Comparison of ENCODE assay signal across 19 cellular contexts in the genomic region with DNA sequence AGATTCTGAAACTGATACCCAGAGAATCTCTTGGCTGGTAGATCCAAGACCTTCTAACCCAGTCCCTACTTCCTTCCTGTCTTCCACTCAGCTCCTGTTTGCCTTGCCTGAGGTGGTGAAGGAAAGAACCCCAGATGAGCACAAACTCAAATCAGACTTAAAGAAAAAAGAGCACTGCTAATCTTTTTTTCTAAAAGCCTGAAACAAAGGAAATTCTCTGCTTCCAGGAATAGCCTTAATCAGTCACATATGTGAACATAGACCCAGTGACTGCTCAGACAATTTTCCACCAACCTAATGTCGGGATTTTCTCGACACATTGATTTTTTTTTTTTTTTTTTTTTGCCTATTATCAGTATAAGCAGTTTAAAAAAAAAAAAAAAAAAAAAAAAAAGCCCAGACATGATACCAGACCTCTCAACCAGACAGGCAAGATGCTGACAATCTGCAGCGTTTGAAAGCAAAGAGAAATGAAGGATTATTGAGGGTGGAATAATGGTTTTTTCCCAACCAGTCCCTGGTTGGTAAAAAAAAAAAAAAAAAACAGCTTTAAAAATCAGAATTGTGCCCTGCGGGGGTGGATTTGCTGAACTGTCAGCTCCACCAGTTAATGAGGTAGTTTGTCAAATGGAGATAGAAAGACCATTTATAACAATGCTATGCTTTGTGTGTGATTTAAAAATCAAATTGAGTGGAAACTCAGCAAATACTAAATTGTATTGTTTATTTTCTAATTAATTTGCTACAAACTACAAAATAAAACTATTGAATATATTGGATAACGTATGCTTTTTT.
DNase-seq lines count a peak whose midpoint lies in the region; ATAC-seq, FAIRE-seq and TF ChIP-seq lines count a peak whose summit lies in the region.
"Had no signal": no experiment of that assay in that cellular context is flagged by ENCODE, and none has a peak within 500 bp of the region (broad histone marks: within the 10 kb centered on the region; RNA-seq: fewer than 3 reads in every experiment).

No MANE protein-coding gene starts in this region.

- POLR2A ChIA-PET in HepG2 (lab: Yijun Ruan, JAX) = no interaction called here

- ATAC-seq in right lobe of liver (peak; percentile 12 to 54 (median 33)), HepG2 (no peak), GM19023 (IDR thresholded peaks at IDR 0.05; ENCODE audit: unreplicated experiment) (no peak)
- no peak for ATAC-seq in stimulated activated effector memory CD8-positive, alpha-beta T cell treated with anti-CD3 and anti-CD28 coated beads, Interleukin-12 subunit alpha, Interleukin-12 subunit beta, amount 100 ng/mL, for 72 hours
- ATAC-seq: A549, GM23338 had no signal

- DNase-seq in right lobe of liver (no peak), HepG2 (ENCODE audit: low spot score) (no peak), neural crest cell (ENCODE audit: low read depth, low spot score) (no peak), RCC 7860 (ENCODE audit: low spot score) (no peak), uterus (no peak)
- no peak for DNase-seq in stimulated activated effector memory CD8-positive, alpha-beta T cell treated with anti-CD3 and anti-CD28 coated beads, Interleukin-12 subunit alpha, Interleukin-12 subunit beta, amount 100 ng/mL, for 72 hours (ENCODE audit: low spot score in 2 of 2)
- DNase-seq: CD8-positive, alpha-beta memory T cell; DMS79 treated with DMSO at 0.1 percent for 48 hours; HFFc6; NCI-H1092; NCI-H2107; NCI-H446 had no signal

- no peak for TF ChIP-seq POLR2A in right lobe of liver (IDR thresholded peaks at IDR 0.05)
- TF ChIP-seq POLR2A in HepG2 (IDR thresholded peaks at IDR 0.05; ENCODE audit: insufficient read depth in 1 of 2, low read depth in 2 of 2, low read length in 2 of 2) = no peak
- TF ChIP-seq POLR2A in uterus (IDR thresholded peaks at IDR 0.05) = no peak

- CTCF ChIA-PET in HepG2 (lab: Yijun Ruan, JAX; ENCODE audit: low intra/inter-chr PET ratio, low total read pairs) = no interaction called here

- TF ChIP-seq CTCF in right lobe of liver (IDR thresholded peaks at IDR 0.05) = no peak
- TF ChIP-seq CTCF in HepG2 (CRISPR knock-in tag; IDR thresholded peaks at IDR 0.05) = no peak
- TF ChIP-seq CTCF in brain (conservative IDR thresholded peaks at IDR 0.05) = no peak
- TF ChIP-seq CTCF in neural crest cell (conservative IDR thresholded peaks at IDR 0.05) = no peak
- no peak for TF ChIP-seq CTCF in uterus (IDR thresholded peaks at IDR 0.05)

- H3K9me3 Mint-ChIP-seq in brain = peaks cover 8 to 16% (median 11%) of the 10 kb centered on the region in 5 experiments
- H3K9me3 Mint-ChIP-seq in neural crest cell = peaks cover 12% of the 10 kb centered on the region
- peaks cover 9% of the 10 kb centered on the region for H3K9me3 Mint-ChIP-seq in stimulated activated effector memory CD8-positive, alpha-beta T cell treated with anti-CD3 and anti-CD28 coated beads, Interleukin-12 subunit alpha, Interleukin-12 subunit beta, amount 100 ng/mL, for 72 hours

- intact Hi-C loops in right lobe of liver (cut with DNase I) (no loop called here), HepG2 (cut with micrococcal nuclease; ENCODE audit: unreplicated experiment) (no loop called here), uterus (cut with DNase I; ENCODE audit: low total_unique reads) (no loop called here)

- H3K9me3 ChIP-seq in right lobe of liver (no peaks in the 10 kb centered on the region), HepG2 (ENCODE audit: low read length) (peaks cover 18% of the 10 kb centered on the region; the same call in 1 of the 2 replicates), uterus (no peaks in the 10 kb centered on the region)

- WGBS in right lobe of liver (ENCODE audit: insufficient coverage, low coverage, low lambda C conversion rate, missing lambda C conversion rate) = 39% methylated on average over 5 of the region's 5 CpGs
- WGBS in HepG2 (ENCODE audit: low lambda C conversion rate) = 4% methylated on average over 5 of the region's 5 CpGs

- no peaks in the 10 kb centered on the region for H3K4me1 ChIP-seq in right lobe of liver
- H3K4me1 ChIP-seq in HepG2 (ENCODE audit: insufficient read depth, low read length) = no peaks in the 10 kb centered on the region
- no peaks in the 10 kb centered on the region for H3K4me1 ChIP-seq in uterus
- H3K4me1 ChIP-seq: A549; BLaER1 treated with 17β-estradiol and CSF1 and Interleukin-3, amounts not matched to agents 10 nM and 100 nM had no signal

- TF ChIP-seq EP300 in HepG2 (IDR thresholded peaks at IDR 0.05; ENCODE audit: low read depth in 2 of 2, low read length in 2 of 2) = no peak
- no peak for TF ChIP-seq EP300 in HepG2 (CRISPR knock-in tag; IDR thresholded peaks at IDR 0.05; ENCODE audit: borderline replicate concordance)

- no peak overlapping the region for H3K4me2 ChIP-seq in HepG2 (ENCODE audit: low read depth, low read length)
- H3K4me2 ChIP-seq: A549; BLaER1 treated with 17β-estradiol and CSF1 and Interleukin-3, amounts not matched to agents 10 nM and 100 nM; GM23338; KMS-11 had no signal

- H3K36me3 ChIP-seq in right lobe of liver = no peaks in the 10 kb centered on the region
- H3K36me3 ChIP-seq in HepG2 (replicated peaks in 1 of 2; ENCODE audit: control insufficient read depth in 1 of 2, insufficient read depth in 2 of 2, low read length in 2 of 2) = no peaks in the 10 kb centered on the region
- H3K36me3 ChIP-seq in uterus = no peaks in the 10 kb centered on the region
- H3K36me3 ChIP-seq: BLaER1 treated with 17β-estradiol and CSF1 and Interleukin-3, amounts not matched to agents 10 nM and 100 nM had no signal

- no peaks in the 10 kb centered on the region for H3K79me2 ChIP-seq in HepG2 (ENCODE audit: insufficient read depth, low read length)

- no peak overlapping the region for H3K9ac ChIP-seq in HepG2 (ENCODE audit: insufficient read depth, low read depth, low read length)
- H3K9ac ChIP-seq: BLaER1 treated with 17β-estradiol and CSF1 and Interleukin-3, amounts not matched to agents 10 nM and 100 nM; KMS-11 had no signal

- H3K36me3 Mint-ChIP-seq in brain = peaks cover 9% of the 10 kb centered on the region
- H3K36me3 Mint-ChIP-seq in neural crest cell (ENCODE audit: low read depth) = peaks cover 15% of the 10 kb centered on the region
- H3K36me3 Mint-ChIP-seq in stimulated activated effector memory CD8-positive, alpha-beta T cell treated with anti-CD3 and anti-CD28 coated beads, Interleukin-12 subunit alpha, Interleukin-12 subunit beta, amount 100 ng/mL, for 72 hours = no peaks in the 10 kb centered on the region
- H3K36me3 Mint-ChIP-seq: CD8-positive, alpha-beta memory T cell had no signal

- no peak for TF ChIP-seq RAD21 in HepG2 (CRISPR knock-in tag; IDR thresholded peaks at IDR 0.05)

- peak overlapping the region in 3 of 5 experiments; percentile 50 to 89 (median 65) for H3K27ac Mint-ChIP-seq in brain
- H3K27ac Mint-ChIP-seq in neural crest cell (ENCODE audit: unreplicated experiment) = peak overlapping the region; percentile 91
- H3K27ac Mint-ChIP-seq in stimulated activated effector memory CD8-positive, alpha-beta T cell treated with anti-CD3 and anti-CD28 coated beads, Interleukin-12 subunit alpha, Interleukin-12 subunit beta, amount 100 ng/mL, for 72 hours = no peak overlapping the region
- H3K27ac Mint-ChIP-seq: CD8-positive, alpha-beta memory T cell; GM23338; HFFc6 had no signal

- H3K4me1 Mint-ChIP-seq in brain (peaks cover 11% of the 10 kb centered on the region), neural crest cell (peaks cover 16% of the 10 kb centered on the region)
- no peaks in the 10 kb centered on the region for H3K4me1 Mint-ChIP-seq in stimulated activated effector memory CD8-positive, alpha-beta T cell treated with anti-CD3 and anti-CD28 coated beads, Interleukin-12 subunit alpha, Interleukin-12 subunit beta, amount 100 ng/mL, for 72 hours
- H3K4me1 Mint-ChIP-seq: CD8-positive, alpha-beta memory T cell had no signal

- no peak overlapping the region for H2AFZ ChIP-seq in HepG2 (ENCODE audit: low read length)
- H2AFZ ChIP-seq: GM23338 had no signal

- BruUV-seq in HepG2 (replicated peaks; lab: Mats Ljungman, UMichigan) = no TSS peak

- H4K20me1 ChIP-seq in HepG2 (ENCODE audit: insufficient read depth, low read length) = no peaks in the 10 kb centered on the region
- H4K20me1 ChIP-seq: BLaER1 treated with 17β-estradiol and CSF1 and Interleukin-3, amounts not matched to agents 10 nM and 100 nM had no signal

- H3K4me3 Mint-ChIP-seq in brain (peak overlapping the region in 1 of 5 experiments; percentile 42), neural crest cell (peak overlapping the region; percentile 6)
- no peak overlapping the region for H3K4me3 Mint-ChIP-seq in stimulated activated effector memory CD8-positive, alpha-beta T cell treated with anti-CD3 and anti-CD28 coated beads, Interleukin-12 subunit alpha, Interleukin-12 subunit beta, amount 100 ng/mL, for 72 hours
- H3K4me3 Mint-ChIP-seq: CD8-positive, alpha-beta memory T cell; GM23338; HFFc6 had no signal

- H3K27me3 ChIP-seq in right lobe of liver (no peaks in the 10 kb centered on the region), HepG2 (ENCODE audit: control insufficient read depth in 1 of 2, insufficient read depth in 2 of 2, low read length in 2 of 2) (no peaks in the 10 kb centered on the region), uterus (no peaks in the 10 kb centered on the region)
- H3K27me3 ChIP-seq: BLaER1 treated with 17β-estradiol and CSF1 and Interleukin-3, amounts not matched to agents 10 nM and 100 nM had no signal

- H3K27ac ChIP-seq in right lobe of liver = no peak overlapping the region
- no peak overlapping the region for H3K27ac ChIP-seq in HepG2 (ENCODE audit: extremely low read length, insufficient read depth, low read length)
- H3K27ac ChIP-seq in uterus = no peak overlapping the region
- H3K27ac ChIP-seq: A549; BLaER1 treated with 17β-estradiol and CSF1 and Interleukin-3, amounts not matched to agents 10 nM and 100 nM; KMS-11 had no signal

- peaks cover 4% of the 10 kb centered on the region for H3K27me3 Mint-ChIP-seq in brain
- no peaks in the 10 kb centered on the region for H3K27me3 Mint-ChIP-seq in neural crest cell (ENCODE audit: low read depth)
- H3K27me3 Mint-ChIP-seq: CD8-positive, alpha-beta memory T cell had no signal

- H3K4me3 ChIP-seq in right lobe of liver = no peak overlapping the region
- no peak overlapping the region for H3K4me3 ChIP-seq in HepG2 (replicated peaks in 1 of 3; ENCODE audit: insufficient read depth in 1 of 3, low read depth in 2 of 3, low read length in 3 of 3)
- H3K4me3 ChIP-seq in uterus = no peak overlapping the region
- H3K4me3 ChIP-seq: A549; BLaER1 treated with 17β-estradiol and CSF1 and Interleukin-3, amounts not matched to agents 10 nM and 100 nM; GM23338 had no signal

- in situ Hi-C loops in HepG2 (cut with HindIII; ENCODE audit: extremely low pct_ligation_motif_present, low pct_unique_long_range_greater_than_20kb) = no loop called here

- FAIRE-seq in HepG2 (lab: Jason Lieb, UNC) (no peak), RCC 7860 (lab: Jason Lieb, UNC) (no peak)
- FAIRE-seq: A549, G401.6 had no signal

TF ChIP-seq in HepG2, 621 proteins besides CTCF, POLR2A, EP300 and RAD21 (continues in another document):
- TF ChIP-seq SMARCC2 (IDR thresholded peaks at IDR 0.05) = no peak

Comparison
In these comparisons a context has a peak if more than half of its experiments do, and no peak if none do; other contexts are left out.
1. ATAC-seq: peak in right lobe of liver (4 of 4); none in HepG2 (single experiment), GM19023 (single experiment) and stimulated activated effector memory CD8-positive, alpha-beta T cell treated with anti-CD3 and anti-CD28 coated beads, Interleukin-12 subunit alpha, Interleukin-12 subunit beta, amount 100 ng/mL, for 72 hours (single experiment).